In genomic region chr17:82267575-82268379, GRCh38 we compare ENCODE assay signal across 1 cellular context.
A peak's percentile ranks its signal among the peaks of the same experiment; 100 is the strongest.
TF ChIP-seq lines count a peak whose summit lies in the region.

No MANE protein-coding gene starts in this region.

TF ChIP-seq in HepG2, 621 proteins besides CTCF, POLR2A, EP300 and RAD21 (continued from another document and continues in another):
- peak; percentile 98 for TF ChIP-seq ZNF614 (CRISPR knock-in tag; IDR thresholded peaks at IDR 0.05; ENCODE audit: borderline replicate concordance)
- no peak for TF ChIP-seq ZNF678 (CRISPR knock-in tag; IDR thresholded peaks at IDR 0.05)
- TF ChIP-seq ZSCAN20 (CRISPR knock-in tag; IDR thresholded peaks at IDR 0.05; ENCODE audit: borderline replicate concordance), result no peak
- TF ChIP-seq NCOA1 (CRISPR knock-in tag; IDR thresholded peaks at IDR 0.05), result no peak
- no peak for TF ChIP-seq ZNF44 (CRISPR knock-in tag; IDR thresholded peaks at IDR 0.05)
- TF ChIP-seq ZNF577 (CRISPR knock-in tag; IDR thresholded peaks at IDR 0.05; ENCODE audit: borderline replicate concordance, low read depth), result no peak
- TF ChIP-seq ZNF766 (CRISPR knock-in tag; IDR thresholded peaks at IDR 0.05; ENCODE audit: borderline replicate concordance), result peak; percentile 78
- peak; percentile 83; the same call in 1 of the 2 replicates for TF ChIP-seq CAMTA2 (CRISPR knock-in tag; IDR thresholded peaks at IDR 0.05; ENCODE audit: borderline replicate concordance)
- 0 out of 2 replicates have a peak, but pooled peaks have one; percentile 63 for TF ChIP-seq NRL (CRISPR knock-in tag; IDR thresholded peaks at IDR 0.05; ENCODE audit: borderline replicate concordance)
- 0 out of 2 replicates have a peak, but pooled peaks have one; percentile 33 for TF ChIP-seq KDM1A (CRISPR knock-in tag; IDR thresholded peaks at IDR 0.05)
- TF ChIP-seq UBTF (CRISPR knock-in tag; IDR thresholded peaks at IDR 0.05), result peak; percentile 73
- no peak for TF ChIP-seq ZBTB40 (IDR thresholded peaks at IDR 0.05)
- TF ChIP-seq ZBTB40 (CRISPR knock-in tag; IDR thresholded peaks at IDR 0.05), result peak; percentile 90
- no peak for TF ChIP-seq ZNF382 (CRISPR knock-in tag; IDR thresholded peaks at IDR 0.05; ENCODE audit: borderline replicate concordance)
- TF ChIP-seq FOXK1 (CRISPR knock-in tag; IDR thresholded peaks at IDR 0.05; ENCODE audit: borderline replicate concordance, low read depth), result peak; percentile 88
- peak; percentile 53; the same call in 1 of the 2 replicates for TF ChIP-seq ZNF362 (CRISPR knock-in tag; IDR thresholded peaks at IDR 0.05; ENCODE audit: borderline replicate concordance)
- no peak for TF ChIP-seq TCF12 (IDR thresholded peaks at IDR 0.05)
- peak; percentile 80; the same call in 1 of the 2 replicates for TF ChIP-seq TCF12 (CRISPR knock-in tag; IDR thresholded peaks at IDR 0.05)
- TF ChIP-seq ZNF451 (CRISPR knock-in tag; IDR thresholded peaks at IDR 0.05), result peak; percentile 90; the same call in 1 of the 2 replicates
- peak; percentile 98 for TF ChIP-seq MTA1 (CRISPR knock-in tag; IDR thresholded peaks at IDR 0.05; ENCODE audit: borderline replicate concordance)
- peak; percentile 80; the same call in 1 of the 2 replicates for TF ChIP-seq ZNF619 (CRISPR knock-in tag; IDR thresholded peaks at IDR 0.05)
- no peak for TF ChIP-seq ZFP62 (CRISPR knock-in tag; IDR thresholded peaks at IDR 0.05)
- TF ChIP-seq, protein P1, sequence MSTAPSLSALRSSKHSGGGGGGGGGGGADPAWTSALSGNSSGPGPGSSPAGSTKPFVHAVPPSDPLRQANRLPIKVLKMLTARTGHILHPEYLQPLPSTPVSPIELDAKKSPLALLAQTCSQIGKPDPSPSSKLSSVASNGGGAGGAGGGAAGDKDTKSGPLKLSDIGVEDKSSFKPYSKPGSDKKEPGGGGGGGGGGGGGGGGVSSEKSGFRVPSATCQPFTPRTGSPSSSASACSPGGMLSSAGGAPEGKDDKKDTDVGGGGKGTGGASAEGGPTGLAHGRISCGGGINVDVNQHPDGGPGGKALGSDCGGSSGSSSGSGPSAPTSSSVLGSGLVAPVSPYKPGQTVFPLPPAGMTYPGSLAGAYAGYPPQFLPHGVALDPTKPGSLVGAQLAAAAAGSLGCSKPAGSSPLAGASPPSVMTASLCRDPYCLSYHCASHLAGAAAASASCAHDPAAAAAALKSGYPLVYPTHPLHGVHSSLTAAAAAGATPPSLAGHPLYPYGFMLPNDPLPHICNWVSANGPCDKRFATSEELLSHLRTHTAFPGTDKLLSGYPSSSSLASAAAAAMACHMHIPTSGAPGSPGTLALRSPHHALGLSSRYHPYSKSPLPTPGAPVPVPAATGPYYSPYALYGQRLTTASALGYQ (CRISPR knock-in tag; IDR thresholded peaks at IDR 0.05), result peak; percentile 92
- TF ChIP-seq, protein P2, sequence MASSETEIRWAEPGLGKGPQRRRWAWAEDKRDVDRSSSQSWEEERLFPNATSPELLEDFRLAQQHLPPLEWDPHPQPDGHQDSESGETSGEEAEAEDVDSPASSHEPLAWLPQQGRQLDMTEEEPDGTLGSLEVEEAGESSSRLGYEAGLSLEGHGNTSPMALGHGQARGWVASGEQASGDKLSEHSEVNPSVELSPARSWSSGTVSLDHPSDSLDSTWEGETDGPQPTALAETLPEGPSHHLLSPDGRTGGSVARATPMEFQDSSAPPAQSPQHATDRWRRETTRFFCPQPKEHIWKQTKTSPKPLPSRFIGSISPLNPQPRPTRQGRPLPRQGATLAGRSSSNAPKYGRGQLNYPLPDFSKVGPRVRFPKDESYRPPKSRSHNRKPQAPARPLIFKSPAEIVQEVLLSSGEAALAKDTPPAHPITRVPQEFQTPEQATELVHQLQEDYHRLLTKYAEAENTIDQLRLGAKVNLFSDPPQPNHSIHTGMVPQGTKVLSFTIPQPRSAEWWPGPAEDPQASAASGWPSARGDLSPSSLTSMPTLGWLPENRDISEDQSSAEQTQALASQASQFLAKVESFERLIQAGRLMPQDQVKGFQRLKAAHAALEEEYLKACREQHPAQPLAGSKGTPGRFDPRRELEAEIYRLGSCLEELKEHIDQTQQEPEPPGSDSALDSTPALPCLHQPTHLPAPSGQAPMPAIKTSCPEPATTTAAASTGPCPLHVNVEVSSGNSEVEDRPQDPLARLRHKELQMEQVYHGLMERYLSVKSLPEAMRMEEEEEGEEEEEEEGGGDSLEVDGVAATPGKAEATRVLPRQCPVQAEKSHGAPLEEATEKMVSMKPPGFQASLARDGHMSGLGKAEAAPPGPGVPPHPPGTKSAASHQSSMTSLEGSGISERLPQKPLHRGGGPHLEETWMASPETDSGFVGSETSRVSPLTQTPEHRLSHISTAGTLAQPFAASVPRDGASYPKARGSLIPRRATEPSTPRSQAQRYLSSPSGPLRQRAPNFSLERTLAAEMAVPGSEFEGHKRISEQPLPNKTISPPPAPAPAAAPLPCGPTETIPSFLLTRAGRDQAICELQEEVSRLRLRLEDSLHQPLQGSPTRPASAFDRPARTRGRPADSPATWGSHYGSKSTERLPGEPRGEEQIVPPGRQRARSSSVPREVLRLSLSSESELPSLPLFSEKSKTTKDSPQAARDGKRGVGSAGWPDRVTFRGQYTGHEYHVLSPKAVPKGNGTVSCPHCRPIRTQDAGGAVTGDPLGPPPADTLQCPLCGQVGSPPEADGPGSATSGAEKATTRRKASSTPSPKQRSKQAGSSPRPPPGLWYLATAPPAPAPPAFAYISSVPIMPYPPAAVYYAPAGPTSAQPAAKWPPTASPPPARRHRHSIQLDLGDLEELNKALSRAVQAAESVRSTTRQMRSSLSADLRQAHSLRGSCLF (CRISPR knock-in tag; IDR thresholded peaks at IDR 0.05; ENCODE audit: borderline replicate concordance), result no peak
- TF ChIP-seq HMGXB3 (CRISPR knock-in tag; IDR thresholded peaks at IDR 0.05; ENCODE audit: borderline replicate concordance), result peak; percentile 77
- TF ChIP-seq POGZ (CRISPR knock-in tag; IDR thresholded peaks at IDR 0.05), result peak; percentile 63
